ENCODE assay signal across 28 cellular contexts in the genomic region with DNA sequence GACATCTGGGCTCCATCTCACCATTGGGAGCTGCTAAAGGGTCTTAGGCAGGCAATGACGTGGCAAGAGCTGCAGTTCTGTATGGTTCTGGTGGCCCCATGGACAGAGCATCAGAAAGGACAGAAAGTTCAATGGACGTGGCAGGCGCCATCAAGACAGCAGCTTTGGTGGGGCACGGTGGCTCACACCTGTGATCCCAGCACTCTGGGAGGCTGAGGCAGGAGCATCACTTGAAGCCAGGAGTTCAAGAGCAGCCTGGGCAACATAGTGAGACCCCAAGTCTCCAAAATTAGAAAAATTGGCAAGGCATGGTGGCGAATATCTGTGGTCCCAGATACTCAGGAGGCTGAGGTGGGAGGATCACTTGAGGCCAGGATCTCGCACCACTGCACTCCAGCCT. TPM values are rescaled to one million over a fixed set of nuclear protein-coding genes. Genes with fewer than 3 reads are reported as not detected.
"Had no signal": no experiment of that assay in that cellular context is flagged by ENCODE, and none has a peak within 500 bp of the region (broad histone marks: within the 10 kb centered on the region; RNA-seq: fewer than 3 reads in every experiment).

No MANE protein-coding gene starts in this region.

- H2AFZ ChIP-seq: neural progenitor cell had no signal

- ATAC-seq: natural killer cell; right cardiac atrium; stimulated activated effector memory CD8-positive, alpha-beta T cell treated with anti-CD3 and anti-CD28 coated beads, Interleukin-12 subunit alpha, Interleukin-12 subunit beta, amount 100 ng/mL, for 72 hours; upper lobe of right lung had no signal

- H3K36me3 ChIP-seq: left ventricle myocardium inferior, neural progenitor cell, ovary, sigmoid colon, spleen, suprapubic skin, thoracic aorta, tibial artery, upper lobe of right lung had no signal

- H3K27ac ChIP-seq: left ventricle myocardium inferior, neural progenitor cell, ovary, sigmoid colon, spleen, suprapubic skin, thoracic aorta, tibial artery, upper lobe of right lung had no signal

- H3K4me2 ChIP-seq: neural progenitor cell had no signal

- FAIRE-seq: islet of Langerhans, small intestine, urothelium cell line had no signal

- H3K27me3 ChIP-seq: neural progenitor cell, ovary, sigmoid colon, spleen, suprapubic skin, tibial artery, upper lobe of right lung had no signal

- DNase-seq: hypothalamus; immature natural killer cell; left ventricle myocardium inferior; mesendoderm; naive B cell; natural killer cell; nephron progenitor cell; ovary; retina; right cardiac atrium; sigmoid colon; small intestine; spleen; stimulated activated CD4-positive, alpha-beta T cell treated with anti-CD3 and anti-CD28 coated beads, Interleukin-4, amount 100 ng/mL, for 24 hours; stimulated activated naive CD4-positive, alpha-beta T cell; tibial artery; trophoblast cell; upper lobe of right lung had no signal

- H3K4me1 ChIP-seq: left ventricle myocardium inferior, neural progenitor cell, sigmoid colon, spleen, tibial artery, upper lobe of right lung had no signal

- H3K9me3 ChIP-seq: left ventricle myocardium inferior, ovary, sigmoid colon, spleen, suprapubic skin, thoracic aorta, tibial artery, upper lobe of right lung had no signal

- H3K9ac ChIP-seq: neural progenitor cell had no signal

- H3K4me3 ChIP-seq: left ventricle myocardium inferior, lung, neural progenitor cell, ovary, sigmoid colon, spleen, suprapubic skin, thoracic aorta, tibial artery, upper lobe of right lung had no signal

RNA-seq across cellular contexts. Expression of a gene that starts 34.7 kb away (rescaled TPM):
- total RNA-seq: left ventricle myocardium inferior, omental fat pad, sigmoid colon, subcutaneous adipose tissue, thoracic aorta had no signal
- polyA plus RNA-seq: immature natural killer cell had no signal

RNA-seq across cellular contexts. Expression of a gene that starts 48.8 kb away (rescaled TPM):
- total RNA-seq: mononuclear cell, natural killer cell, sigmoid colon had no signal
- polyA plus RNA-seq: immature natural killer cell had no signal
